17 cellular contexts compared by ENCODE assay signal in the genomic region with DNA sequence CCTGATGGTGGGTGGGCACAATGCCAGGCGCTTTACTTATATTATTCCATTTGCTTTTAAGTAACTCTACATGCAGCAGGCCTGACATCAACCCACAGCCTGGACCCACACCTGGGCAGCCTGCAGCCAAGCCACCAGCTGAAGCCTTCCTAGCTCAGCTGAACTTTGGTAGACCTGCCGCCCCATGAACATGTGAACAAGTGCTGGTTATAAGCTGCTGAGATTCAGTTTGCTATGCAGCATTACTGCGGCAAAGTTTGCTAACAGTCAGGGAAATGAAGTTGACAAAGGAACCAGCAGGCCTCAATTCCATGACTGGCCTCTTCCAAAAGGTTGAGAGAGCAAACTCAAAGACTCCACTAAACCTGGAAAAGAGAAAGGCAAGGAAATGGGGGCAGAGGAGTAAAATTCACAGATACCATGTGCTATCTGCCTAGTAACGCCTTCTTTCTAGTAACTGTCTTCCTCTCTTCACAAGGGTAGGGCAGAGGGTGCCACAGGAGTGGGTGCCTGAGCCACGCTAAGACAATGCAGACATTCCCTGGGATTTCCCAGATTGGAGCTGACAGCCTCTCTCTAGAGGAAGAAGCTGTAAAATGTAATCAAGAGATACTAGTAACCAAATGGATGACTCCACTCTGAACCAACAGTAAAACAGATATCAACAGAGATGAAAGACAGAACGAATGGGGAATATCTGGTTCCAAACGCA. TPM values are rescaled to one million over a fixed set of nuclear protein-coding genes. Genes with fewer than 3 reads are reported as not detected.
DNase-seq lines count a peak whose midpoint lies in the region; FAIRE-seq and TF ChIP-seq lines count a peak whose summit lies in the region.
"Had no signal": no experiment of that assay in that cellular context is flagged by ENCODE, and none has a peak within 500 bp of the region (broad histone marks: within the 10 kb centered on the region; RNA-seq: fewer than 3 reads in every experiment).

No MANE protein-coding gene starts in this region.

- H3K9ac ChIP-seq in iPS-15b (ENCODE audit: low read depth, low read length) (peak overlapping the region; percentile 16), skeletal muscle satellite cell (ENCODE audit: low read depth, low read length) (no peak overlapping the region)

- H3K36me3 Mint-ChIP-seq in activated T-cell treated with anti-CD3 and anti-CD28 coated beads, Interleukin-2, amount 50 U/mL, for 24 hours (ENCODE audit: low read depth), result peaks cover 73% of the 10 kb centered on the region

- no peaks in the 10 kb centered on the region for H3K27me3 ChIP-seq in iPS-15b (ENCODE audit: control insufficient read depth, insufficient read depth, low read length)
- no peaks in the 10 kb centered on the region for H3K27me3 ChIP-seq in skeletal muscle satellite cell (ENCODE audit: control insufficient read depth, insufficient read depth, low read length)
- H3K27me3 ChIP-seq in testis, result no peaks in the 10 kb centered on the region
- H3K27me3 ChIP-seq: cardiac muscle cell, gastroesophageal sphincter had no signal

- H3K27me3 Mint-ChIP-seq in activated T-cell treated with anti-CD3 and anti-CD28 coated beads, Interleukin-2, amount 50 U/mL, for 24 hours, result no peaks in the 10 kb centered on the region

- H3K4me1 Mint-ChIP-seq in activated T-cell treated with anti-CD3 and anti-CD28 coated beads, Interleukin-2, amount 50 U/mL, for 24 hours (ENCODE audit: low read depth), result peaks cover 55% of the 10 kb centered on the region

- H3K4me2 ChIP-seq in skeletal muscle satellite cell (ENCODE audit: low read length), result peak overlapping the region; percentile 89

- H3K4me3 ChIP-seq in iPS-15b (ENCODE audit: low read depth, low read length) (peak overlapping the region; percentile 82), skeletal muscle satellite cell (ENCODE audit: low read length) (no peak overlapping the region), testis (no peak overlapping the region)
- H3K4me3 ChIP-seq: cardiac muscle cell, thoracic aorta had no signal

- intact Hi-C loops in testis (cut with DNase I; ENCODE audit: low total_unique reads), result no loop called here

- FAIRE-seq in frontal cortex (lab: Jason Lieb, UNC), result no peak
- FAIRE-seq: HTR-8/SVneo had no signal

- H3K9me3 ChIP-seq in iPS-15b (ENCODE audit: control insufficient read depth, insufficient read depth, low read length) (no peaks in the 10 kb centered on the region), skeletal muscle satellite cell (replicated peaks; ENCODE audit: low read length) (no peaks in the 10 kb centered on the region), testis (no peaks in the 10 kb centered on the region)
- H3K9me3 ChIP-seq: gastroesophageal sphincter, thoracic aorta had no signal

- peaks cover 13% of the 10 kb centered on the region for H3K4me1 ChIP-seq in iPS-15b (ENCODE audit: control insufficient read depth, insufficient read depth, low read length)
- peaks cover 31% of the 10 kb centered on the region for H3K4me1 ChIP-seq in skeletal muscle satellite cell (ENCODE audit: control insufficient read depth, insufficient read depth, low read length)
- H3K4me1 ChIP-seq in testis, result peaks cover 29% of the 10 kb centered on the region

- no peak for TF ChIP-seq CTCF in testis (IDR thresholded peaks at IDR 0.05)

- H3K27ac Mint-ChIP-seq in activated T-cell treated with anti-CD3 and anti-CD28 coated beads, Interleukin-2, amount 50 U/mL, for 24 hours, result no peak overlapping the region
- H3K27ac Mint-ChIP-seq: T-helper 1 cell treated with Interleukin-12 subunit alpha and Interleukin-12 subunit beta and Interleukin-4 antibody, amounts not matched to agents 30 μg/mL and 1 μg/mL, for 36 hours had no signal

- H3K9me3 Mint-ChIP-seq in activated T-cell treated with anti-CD3 and anti-CD28 coated beads, Interleukin-2, amount 50 U/mL, for 24 hours, result no peaks in the 10 kb centered on the region
- H3K9me3 Mint-ChIP-seq: T-helper 1 cell treated with Interleukin-12 subunit alpha and Interleukin-12 subunit beta and Interleukin-4 antibody, amounts not matched to agents 30 μg/mL and 1 μg/mL, for 36 hours had no signal

- 72 to 76% methylated on average over 7 of the region's 7 CpGs for WGBS in testis, 2 donors

- H3K4me3 Mint-ChIP-seq in activated T-cell treated with anti-CD3 and anti-CD28 coated beads, Interleukin-2, amount 50 U/mL, for 24 hours, result peak overlapping the region; percentile 93
- H3K4me3 Mint-ChIP-seq: T-helper 1 cell treated with Interleukin-12 subunit alpha and Interleukin-12 subunit beta and Interleukin-4 antibody, amounts not matched to agents 30 μg/mL and 1 μg/mL, for 36 hours had no signal

- no peak for DNase-seq in activated T-cell treated with anti-CD3 and anti-CD28 coated beads, Interleukin-2, amount 50 U/mL, for 24 hours
- DNase-seq in activated T-cell treated with anti-CD3 and anti-CD28 coated beads for 4 hours (no peak), NCI-H69 (lab: John Stamatoyannopoulos, UW) (peak; percentile 9), testis (no peak), frontal cortex (ENCODE audit: low spot score in 2 of 2) (no peak)
- DNase-seq in stimulated activated naive CD4-positive, alpha-beta T cell treated with Interleukin-2 at 50 U/mL for 16 hours (lab: John Stamatoyannopoulos, UW), result no peak
- DNase-seq: activated CD4-positive, alpha-beta T cell treated with anti-CD3 and anti-CD28 coated beads, Interleukin-2, amount 50 U/mL, for 1 hour; DMS53; left colon; NCI-H345 had no signal

- no peak for TF ChIP-seq POLR2A in testis (IDR thresholded peaks at IDR 0.05)

- H3K36me3 ChIP-seq in iPS-15b (ENCODE audit: control insufficient read depth, insufficient read depth, low read length) (peaks cover 23% of the 10 kb centered on the region), skeletal muscle satellite cell (ENCODE audit: insufficient read depth, low read length) (peaks cover 47% of the 10 kb centered on the region), testis (ENCODE audit: low read depth, missing control alignments) (no peaks in the 10 kb centered on the region)

- H3K27ac ChIP-seq in testis, result no peak overlapping the region
- H3K27ac ChIP-seq: cardiac muscle cell, gastroesophageal sphincter, thoracic aorta had no signal

RNA-seq across cellular contexts. Expression of gene BOD1, which starts 2.9 kb away (rescaled TPM):
- total RNA-seq in skeletal muscle satellite cell (2012; rRNA removed), result 47.2 and 47.4 TPM in 2 replicates
- total RNA-seq in testis (10 to 100 TPM; 59.4 to 70.1 TPM), frontal cortex (54.2 TPM)
- polyA plus RNA-seq in testis (ENCODE audit: insufficient read depth, low read depth, low replicate concordance), result 88.1 TPM
